ENCODE assay signal across 2 cellular contexts in the genomic region with DNA sequence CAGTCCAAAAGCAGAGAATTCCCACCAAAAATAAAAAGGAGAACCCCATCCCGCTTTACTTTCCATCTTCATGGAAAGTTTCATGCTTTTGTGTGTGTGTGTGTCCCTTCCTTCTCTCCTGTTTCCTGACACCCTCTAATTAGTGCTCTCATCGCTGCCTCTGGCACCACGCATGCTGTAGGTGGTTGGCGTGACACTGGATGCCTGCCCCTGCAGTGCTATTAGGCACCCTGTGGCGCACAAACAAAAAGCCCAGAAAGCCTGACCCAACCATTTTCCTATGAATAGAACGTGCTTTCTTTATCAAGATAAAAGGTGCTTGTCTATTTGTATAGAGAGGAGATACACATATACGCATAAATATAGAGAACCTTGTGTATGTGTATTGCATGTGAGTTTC.
TF ChIP-seq lines count a peak whose summit lies in the region.

No MANE protein-coding gene starts in this region.

TF ChIP-seq in HEK293, 187 proteins besides CTCF, POLR2A, EP300 and RAD21:
- TF ChIP-seq, protein P1, sequence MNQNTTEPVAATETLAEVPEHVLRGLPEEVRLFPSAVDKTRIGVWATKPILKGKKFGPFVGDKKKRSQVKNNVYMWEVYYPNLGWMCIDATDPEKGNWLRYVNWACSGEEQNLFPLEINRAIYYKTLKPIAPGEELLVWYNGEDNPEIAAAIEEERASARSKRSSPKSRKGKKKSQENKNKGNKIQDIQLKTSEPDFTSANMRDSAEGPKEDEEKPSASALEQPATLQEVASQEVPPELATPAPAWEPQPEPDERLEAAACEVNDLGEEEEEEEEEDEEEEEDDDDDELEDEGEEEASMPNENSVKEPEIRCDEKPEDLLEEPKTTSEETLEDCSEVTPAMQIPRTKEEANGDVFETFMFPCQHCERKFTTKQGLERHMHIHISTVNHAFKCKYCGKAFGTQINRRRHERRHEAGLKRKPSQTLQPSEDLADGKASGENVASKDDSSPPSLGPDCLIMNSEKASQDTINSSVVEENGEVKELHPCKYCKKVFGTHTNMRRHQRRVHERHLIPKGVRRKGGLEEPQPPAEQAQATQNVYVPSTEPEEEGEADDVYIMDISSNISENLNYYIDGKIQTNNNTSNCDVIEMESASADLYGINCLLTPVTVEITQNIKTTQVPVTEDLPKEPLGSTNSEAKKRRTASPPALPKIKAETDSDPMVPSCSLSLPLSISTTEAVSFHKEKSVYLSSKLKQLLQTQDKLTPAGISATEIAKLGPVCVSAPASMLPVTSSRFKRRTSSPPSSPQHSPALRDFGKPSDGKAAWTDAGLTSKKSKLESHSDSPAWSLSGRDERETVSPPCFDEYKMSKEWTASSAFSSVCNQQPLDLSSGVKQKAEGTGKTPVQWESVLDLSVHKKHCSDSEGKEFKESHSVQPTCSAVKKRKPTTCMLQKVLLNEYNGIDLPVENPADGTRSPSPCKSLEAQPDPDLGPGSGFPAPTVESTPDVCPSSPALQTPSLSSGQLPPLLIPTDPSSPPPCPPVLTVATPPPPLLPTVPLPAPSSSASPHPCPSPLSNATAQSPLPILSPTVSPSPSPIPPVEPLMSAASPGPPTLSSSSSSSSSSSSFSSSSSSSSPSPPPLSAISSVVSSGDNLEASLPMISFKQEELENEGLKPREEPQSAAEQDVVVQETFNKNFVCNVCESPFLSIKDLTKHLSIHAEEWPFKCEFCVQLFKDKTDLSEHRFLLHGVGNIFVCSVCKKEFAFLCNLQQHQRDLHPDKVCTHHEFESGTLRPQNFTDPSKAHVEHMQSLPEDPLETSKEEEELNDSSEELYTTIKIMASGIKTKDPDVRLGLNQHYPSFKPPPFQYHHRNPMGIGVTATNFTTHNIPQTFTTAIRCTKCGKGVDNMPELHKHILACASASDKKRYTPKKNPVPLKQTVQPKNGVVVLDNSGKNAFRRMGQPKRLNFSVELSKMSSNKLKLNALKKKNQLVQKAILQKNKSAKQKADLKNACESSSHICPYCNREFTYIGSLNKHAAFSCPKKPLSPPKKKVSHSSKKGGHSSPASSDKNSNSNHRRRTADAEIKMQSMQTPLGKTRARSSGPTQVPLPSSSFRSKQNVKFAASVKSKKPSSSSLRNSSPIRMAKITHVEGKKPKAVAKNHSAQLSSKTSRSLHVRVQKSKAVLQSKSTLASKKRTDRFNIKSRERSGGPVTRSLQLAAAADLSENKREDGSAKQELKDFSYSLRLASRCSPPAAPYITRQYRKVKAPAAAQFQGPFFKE (tag by site-specific recombination; IDR thresholded peaks at IDR 0.05; ENCODE audit: borderline replicate concordance), result no peak
- TF ChIP-seq, protein P2, sequence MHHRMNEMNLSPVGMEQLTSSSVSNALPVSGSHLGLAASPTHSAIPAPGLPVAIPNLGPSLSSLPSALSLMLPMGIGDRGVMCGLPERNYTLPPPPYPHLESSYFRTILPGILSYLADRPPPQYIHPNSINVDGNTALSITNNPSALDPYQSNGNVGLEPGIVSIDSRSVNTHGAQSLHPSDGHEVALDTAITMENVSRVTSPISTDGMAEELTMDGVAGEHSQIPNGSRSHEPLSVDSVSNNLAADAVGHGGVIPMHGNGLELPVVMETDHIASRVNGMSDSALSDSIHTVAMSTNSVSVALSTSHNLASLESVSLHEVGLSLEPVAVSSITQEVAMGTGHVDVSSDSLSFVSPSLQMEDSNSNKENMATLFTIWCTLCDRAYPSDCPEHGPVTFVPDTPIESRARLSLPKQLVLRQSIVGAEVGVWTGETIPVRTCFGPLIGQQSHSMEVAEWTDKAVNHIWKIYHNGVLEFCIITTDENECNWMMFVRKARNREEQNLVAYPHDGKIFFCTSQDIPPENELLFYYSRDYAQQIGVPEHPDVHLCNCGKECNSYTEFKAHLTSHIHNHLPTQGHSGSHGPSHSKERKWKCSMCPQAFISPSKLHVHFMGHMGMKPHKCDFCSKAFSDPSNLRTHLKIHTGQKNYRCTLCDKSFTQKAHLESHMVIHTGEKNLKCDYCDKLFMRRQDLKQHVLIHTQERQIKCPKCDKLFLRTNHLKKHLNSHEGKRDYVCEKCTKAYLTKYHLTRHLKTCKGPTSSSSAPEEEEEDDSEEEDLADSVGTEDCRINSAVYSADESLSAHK (tag by site-specific recombination; IDR thresholded peaks at IDR 0.05), result no peak
- TF ChIP-seq PRDM1 (tag by site-specific recombination; IDR thresholded peaks at IDR 0.05) (peak; percentile 18; the same call in 1 of the 2 replicates), KLF1 (tag by site-specific recombination; IDR thresholded peaks at IDR 0.05) (no peak)

TF ChIP-seq in SK-N-SH, 30 proteins besides CTCF, POLR2A, EP300 and RAD21 (continued from another document):
- TF ChIP-seq, protein P3, sequence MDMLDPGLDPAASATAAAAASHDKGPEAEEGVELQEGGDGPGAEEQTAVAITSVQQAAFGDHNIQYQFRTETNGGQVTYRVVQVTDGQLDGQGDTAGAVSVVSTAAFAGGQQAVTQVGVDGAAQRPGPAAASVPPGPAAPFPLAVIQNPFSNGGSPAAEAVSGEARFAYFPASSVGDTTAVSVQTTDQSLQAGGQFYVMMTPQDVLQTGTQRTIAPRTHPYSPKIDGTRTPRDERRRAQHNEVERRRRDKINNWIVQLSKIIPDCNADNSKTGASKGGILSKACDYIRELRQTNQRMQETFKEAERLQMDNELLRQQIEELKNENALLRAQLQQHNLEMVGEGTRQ (IDR thresholded peaks at IDR 0.05; ENCODE audit: borderline replicate concordance, low read depth, low read length), result no peak
- TF ChIP-seq MEF2A (IDR thresholded peaks at IDR 0.05; ENCODE audit: borderline replicate concordance, low read depth) (no peak), SIN3A (IDR thresholded peaks at IDR 0.05; ENCODE audit: borderline replicate concordance, low read depth, low read length) (no peak), FOXM1 (IDR thresholded peaks at IDR 0.05; ENCODE audit: low read depth) (no peak), GATA2 (CRISPR knock-in tag; IDR thresholded peaks at IDR 0.05) (no peak), EZH2phosphoT487 (IDR thresholded peaks at IDR 0.05; ENCODE audit: borderline replicate concordance, low read depth) (no peak), TCF12 (IDR thresholded peaks at IDR 0.05) (no peak)
- TF ChIP-seq, protein P4, sequence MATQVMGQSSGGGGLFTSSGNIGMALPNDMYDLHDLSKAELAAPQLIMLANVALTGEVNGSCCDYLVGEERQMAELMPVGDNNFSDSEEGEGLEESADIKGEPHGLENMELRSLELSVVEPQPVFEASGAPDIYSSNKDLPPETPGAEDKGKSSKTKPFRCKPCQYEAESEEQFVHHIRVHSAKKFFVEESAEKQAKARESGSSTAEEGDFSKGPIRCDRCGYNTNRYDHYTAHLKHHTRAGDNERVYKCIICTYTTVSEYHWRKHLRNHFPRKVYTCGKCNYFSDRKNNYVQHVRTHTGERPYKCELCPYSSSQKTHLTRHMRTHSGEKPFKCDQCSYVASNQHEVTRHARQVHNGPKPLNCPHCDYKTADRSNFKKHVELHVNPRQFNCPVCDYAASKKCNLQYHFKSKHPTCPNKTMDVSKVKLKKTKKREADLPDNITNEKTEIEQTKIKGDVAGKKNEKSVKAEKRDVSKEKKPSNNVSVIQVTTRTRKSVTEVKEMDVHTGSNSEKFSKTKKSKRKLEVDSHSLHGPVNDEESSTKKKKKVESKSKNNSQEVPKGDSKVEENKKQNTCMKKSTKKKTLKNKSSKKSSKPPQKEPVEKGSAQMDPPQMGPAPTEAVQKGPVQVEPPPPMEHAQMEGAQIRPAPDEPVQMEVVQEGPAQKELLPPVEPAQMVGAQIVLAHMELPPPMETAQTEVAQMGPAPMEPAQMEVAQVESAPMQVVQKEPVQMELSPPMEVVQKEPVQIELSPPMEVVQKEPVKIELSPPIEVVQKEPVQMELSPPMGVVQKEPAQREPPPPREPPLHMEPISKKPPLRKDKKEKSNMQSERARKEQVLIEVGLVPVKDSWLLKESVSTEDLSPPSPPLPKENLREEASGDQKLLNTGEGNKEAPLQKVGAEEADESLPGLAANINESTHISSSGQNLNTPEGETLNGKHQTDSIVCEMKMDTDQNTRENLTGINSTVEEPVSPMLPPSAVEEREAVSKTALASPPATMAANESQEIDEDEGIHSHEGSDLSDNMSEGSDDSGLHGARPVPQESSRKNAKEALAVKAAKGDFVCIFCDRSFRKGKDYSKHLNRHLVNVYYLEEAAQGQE (IDR thresholded peaks at IDR 0.05; ENCODE audit: low read depth, low read length), result no peak
- TF ChIP-seq, protein P5, sequence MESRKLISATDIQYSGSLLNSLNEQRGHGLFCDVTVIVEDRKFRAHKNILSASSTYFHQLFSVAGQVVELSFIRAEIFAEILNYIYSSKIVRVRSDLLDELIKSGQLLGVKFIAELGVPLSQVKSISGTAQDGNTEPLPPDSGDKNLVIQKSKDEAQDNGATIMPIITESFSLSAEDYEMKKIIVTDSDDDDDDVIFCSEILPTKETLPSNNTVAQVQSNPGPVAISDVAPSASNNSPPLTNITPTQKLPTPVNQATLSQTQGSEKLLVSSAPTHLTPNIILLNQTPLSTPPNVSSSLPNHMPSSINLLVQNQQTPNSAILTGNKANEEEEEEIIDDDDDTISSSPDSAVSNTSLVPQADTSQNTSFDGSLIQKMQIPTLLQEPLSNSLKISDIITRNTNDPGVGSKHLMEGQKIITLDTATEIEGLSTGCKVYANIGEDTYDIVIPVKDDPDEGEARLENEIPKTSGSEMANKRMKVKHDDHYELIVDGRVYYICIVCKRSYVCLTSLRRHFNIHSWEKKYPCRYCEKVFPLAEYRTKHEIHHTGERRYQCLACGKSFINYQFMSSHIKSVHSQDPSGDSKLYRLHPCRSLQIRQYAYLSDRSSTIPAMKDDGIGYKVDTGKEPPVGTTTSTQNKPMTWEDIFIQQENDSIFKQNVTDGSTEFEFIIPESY (IDR thresholded peaks at IDR 0.05; ENCODE audit: borderline replicate concordance, low read depth), result no peak
- TF ChIP-seq, protein P6, sequence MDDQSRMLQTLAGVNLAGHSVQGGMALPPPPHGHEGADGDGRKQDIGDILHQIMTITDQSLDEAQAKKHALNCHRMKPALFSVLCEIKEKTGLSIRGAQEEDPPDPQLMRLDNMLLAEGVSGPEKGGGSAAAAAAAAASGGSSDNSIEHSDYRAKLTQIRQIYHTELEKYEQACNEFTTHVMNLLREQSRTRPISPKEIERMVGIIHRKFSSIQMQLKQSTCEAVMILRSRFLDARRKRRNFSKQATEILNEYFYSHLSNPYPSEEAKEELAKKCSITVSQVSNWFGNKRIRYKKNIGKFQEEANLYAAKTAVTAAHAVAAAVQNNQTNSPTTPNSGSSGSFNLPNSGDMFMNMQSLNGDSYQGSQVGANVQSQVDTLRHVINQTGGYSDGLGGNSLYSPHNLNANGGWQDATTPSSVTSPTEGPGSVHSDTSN (IDR thresholded peaks at IDR 0.05), result no peak
